Comparison of ENCODE assay signal across 1 cellular context in genomic region chr5:176447982-176448608, GRCh38.
A peak's percentile ranks its signal among the peaks of the same experiment; 100 is the strongest.
TF ChIP-seq lines count a peak whose summit lies in the region.

Gene FAF2 (plus strand): TSS chr5:176448385. CDS start chr5:176448408, 23 bp downstream.

TF ChIP-seq in HepG2, 621 proteins besides CTCF, POLR2A, EP300 and RAD21 (continued from another document and continues in another):
- TF ChIP-seq POGK (CRISPR knock-in tag; conservative IDR thresholded peaks at IDR 0.05) = 0 out of 2 replicates have a peak, but pooled peaks have one; percentile 22
- TF ChIP-seq YY1 (IDR thresholded peaks at IDR 0.05; ENCODE audit: insufficient read depth, insufficient replicate concordance, low read depth, low read length) = peak; percentile 97
- TF ChIP-seq ZNF709 (CRISPR knock-in tag; IDR thresholded peaks at IDR 0.05) = no peak
- TF ChIP-seq TCF12 (IDR thresholded peaks at IDR 0.05) = no peak
- TF ChIP-seq TCF12 (CRISPR knock-in tag; IDR thresholded peaks at IDR 0.05) = 0 out of 2 replicates have a peak, but pooled peaks have one; percentile 40
- TF ChIP-seq ZNF337 (CRISPR knock-in tag; IDR thresholded peaks at IDR 0.05; ENCODE audit: borderline replicate concordance, low read depth) = 0 out of 2 replicates have a peak, but pooled peaks have one; percentile 16
- no peak for TF ChIP-seq ZNF414 (CRISPR knock-in tag; IDR thresholded peaks at IDR 0.05)
- TF ChIP-seq SP1 (IDR thresholded peaks at IDR 0.05) = no peak
- peak; percentile 55; the same call in 1 of the 2 replicates for TF ChIP-seq SP1 (CRISPR knock-in tag; IDR thresholded peaks at IDR 0.05)
- peak; percentile 81; the same call in 1 of the 2 replicates for TF ChIP-seq THAP8 (CRISPR knock-in tag; IDR thresholded peaks at IDR 0.05; ENCODE audit: borderline replicate concordance)
- peak; percentile 53; the same call in 1 of the 2 replicates for TF ChIP-seq ZNF772 (CRISPR knock-in tag; IDR thresholded peaks at IDR 0.05)
- TF ChIP-seq CEBPZ (IDR thresholded peaks at IDR 0.05; ENCODE audit: low read length) = no peak
- TF ChIP-seq ZNF232 (CRISPR knock-in tag; IDR thresholded peaks at IDR 0.05; ENCODE audit: borderline replicate concordance) = 0 out of 2 replicates have a peak, but pooled peaks have one; percentile 70
- no peak for TF ChIP-seq ZNF367 (CRISPR knock-in tag; IDR thresholded peaks at IDR 0.05; ENCODE audit: borderline replicate concordance)
- TF ChIP-seq DRAP1 (CRISPR knock-in tag; IDR thresholded peaks at IDR 0.05) = peak; percentile 76; the same call in 1 of the 2 replicates
- TF ChIP-seq FOXP4 (CRISPR knock-in tag; IDR thresholded peaks at IDR 0.05) = no peak
- TF ChIP-seq HMGXB4 (CRISPR knock-in tag; IDR thresholded peaks at IDR 0.05; ENCODE audit: borderline replicate concordance in 1 of 2, low read depth in 1 of 2) = peak; percentile 90 to 95
- 0 out of 2 replicates have a peak, but pooled peaks have one; percentile 19 for TF ChIP-seq NR2F6 (IDR thresholded peaks at IDR 0.05)
- no peak for TF ChIP-seq NR2F6 (CRISPR knock-in tag; IDR thresholded peaks at IDR 0.05)
- no peak for TF ChIP-seq PREB (CRISPR knock-in tag; IDR thresholded peaks at IDR 0.05)
- TF ChIP-seq MEIS2 (CRISPR knock-in tag; IDR thresholded peaks at IDR 0.05) = peak; percentile 4; the same call in 1 of the 2 replicates
- peak; percentile 67; the same call in 1 of the 2 replicates for TF ChIP-seq TBX3 (IDR thresholded peaks at IDR 0.05; ENCODE audit: borderline replicate concordance)
- no peak for TF ChIP-seq TRIM24 (CRISPR knock-in tag; IDR thresholded peaks at IDR 0.05)
- TF ChIP-seq ZNF687 (CRISPR knock-in tag; IDR thresholded peaks at IDR 0.05) = peak; percentile 76
- peak; percentile 5; the same call in 1 of the 2 replicates for TF ChIP-seq EED (CRISPR knock-in tag; IDR thresholded peaks at IDR 0.05)
- peak; percentile 57 for TF ChIP-seq MEIS1 (CRISPR knock-in tag; IDR thresholded peaks at IDR 0.05; ENCODE audit: borderline replicate concordance)
- peak; percentile 77 for TF ChIP-seq RXRB (CRISPR knock-in tag; IDR thresholded peaks at IDR 0.05; ENCODE audit: borderline replicate concordance)
- peak; percentile 82 for TF ChIP-seq ZHX2 (IDR thresholded peaks at IDR 0.05; ENCODE audit: low read depth)
- TF ChIP-seq ZHX2 (CRISPR knock-in tag; IDR thresholded peaks at IDR 0.05; ENCODE audit: borderline replicate concordance) = no peak
- TF ChIP-seq ZNF549 (CRISPR knock-in tag; IDR thresholded peaks at IDR 0.05) = no peak
- TF ChIP-seq GABPA (IDR thresholded peaks at IDR 0.05; ENCODE audit: low read depth, low read length) = peak; percentile 92
- TF ChIP-seq GABPA (CRISPR knock-in tag; IDR thresholded peaks at IDR 0.05; ENCODE audit: low read depth) = peak; percentile 93
- peak; percentile 93 for TF ChIP-seq NR2C2 (CRISPR knock-in tag; IDR thresholded peaks at IDR 0.05; ENCODE audit: borderline replicate concordance)
- no peak; the same call in 1 of the 2 replicates for TF ChIP-seq WIZ (CRISPR knock-in tag; IDR thresholded peaks at IDR 0.05)
- peak; percentile 49 for TF ChIP-seq AGO1 (IDR thresholded peaks at IDR 0.05; ENCODE audit: low read depth, low read length, poor library complexity, severe bottlenecking)
